ENCODE assay signal across 8 cellular contexts in genomic region chr9:78213696-78214095, GRCh38. TPM values are rescaled to one million over a fixed set of nuclear protein-coding genes. Genes with fewer than 3 reads are reported as not detected.
DNase-seq lines count a peak whose midpoint lies in the region; ATAC-seq and TF ChIP-seq lines count a peak whose summit lies in the region.

No MANE protein-coding gene starts in this region.

- H3K4me1 Mint-ChIP-seq in natural killer cell = peaks cover 43 to 45% of the 10 kb centered on the region in 2 donors
- H3K4me1 Mint-ChIP-seq in natural killer cell treated with Interleukin-12 subunit alpha and Interleukin-12 subunit beta and Interleukin-15 and Interleukin-18, amount 100 ng/mL, for 72 hours (ENCODE audit: low read depth in 2 of 2) = peaks cover 33 to 39% of the 10 kb centered on the region in 2 donors
- peaks cover 36% of the 10 kb centered on the region for H3K4me1 Mint-ChIP-seq in stimulated activated naive CD8-positive, alpha-beta T cell treated with anti-CD3 and anti-CD28 coated beads, Interleukin-15, amount 100 ng/mL, for 72 hours

- DNase-seq in natural killer cell (no peak), fibroblast of pulmonary artery (ENCODE audit: low read depth) (peak; percentile 55), heart left ventricle (no peak), NCI-H510A (lab: John Stamatoyannopoulos, UW) (no peak)
- no peak for DNase-seq in natural killer cell treated with Interleukin-12 subunit alpha and Interleukin-12 subunit beta and Interleukin-15 and Interleukin-18, amount 100 ng/mL, for 72 hours (ENCODE audit: low spot score)
- DNase-seq in stimulated activated naive CD8-positive, alpha-beta T cell treated with anti-CD3 and anti-CD28 coated beads, Interleukin-15, amount 100 ng/mL, for 72 hours = no peak

- ATAC-seq in natural killer cell (peak; percentile 46 to 68 (median 66)), GM21367 (IDR thresholded peaks at IDR 0.05; ENCODE audit: unreplicated experiment) (no peak), heart left ventricle (no peak)
- ATAC-seq in natural killer cell treated with Interleukin-12 subunit alpha and Interleukin-12 subunit beta and Interleukin-15 and Interleukin-18, amount 100 ng/mL, for 72 hours = no peak
- peak; percentile 66 for ATAC-seq in stimulated activated naive CD8-positive, alpha-beta T cell treated with anti-CD3 and anti-CD28 coated beads, Interleukin-15, amount 100 ng/mL, for 72 hours

- H3K27me3 ChIP-seq in OCI-LY1 (ENCODE audit: insufficient read depth, low read length) (no peaks in the 10 kb centered on the region), heart left ventricle (no peaks in the 10 kb centered on the region)

- H3K9me3 ChIP-seq in OCI-LY1 (ENCODE audit: low read length) (no peaks in the 10 kb centered on the region), heart left ventricle (no peaks in the 10 kb centered on the region)

- no peaks in the 10 kb centered on the region for H3K79me2 ChIP-seq in OCI-LY1 (ENCODE audit: insufficient read depth, low read length)

- no peaks in the 10 kb centered on the region for H3K9me2 ChIP-seq in OCI-LY1 (ENCODE audit: low read depth, low read length)

- H3K4me3 ChIP-seq in OCI-LY1 (ENCODE audit: low read depth, low read length, poor library complexity, severe bottlenecking) (no peak overlapping the region), fibroblast of pulmonary artery (replicated peaks; ENCODE audit: low read depth, low read length) (no peak overlapping the region), heart left ventricle (no peak overlapping the region)

- H3K4me3 Mint-ChIP-seq in natural killer cell = no peak overlapping the region
- H3K4me3 Mint-ChIP-seq in natural killer cell treated with Interleukin-12 subunit alpha and Interleukin-12 subunit beta and Interleukin-15 and Interleukin-18, amount 100 ng/mL, for 72 hours = no peak overlapping the region
- H3K4me3 Mint-ChIP-seq in stimulated activated naive CD8-positive, alpha-beta T cell treated with anti-CD3 and anti-CD28 coated beads, Interleukin-15, amount 100 ng/mL, for 72 hours = no peak overlapping the region

- no peaks in the 10 kb centered on the region for H3K9me3 Mint-ChIP-seq in natural killer cell
- no peaks in the 10 kb centered on the region for H3K9me3 Mint-ChIP-seq in natural killer cell treated with Interleukin-12 subunit alpha and Interleukin-12 subunit beta and Interleukin-15 and Interleukin-18, amount 100 ng/mL, for 72 hours
- no peaks in the 10 kb centered on the region for H3K9me3 Mint-ChIP-seq in stimulated activated naive CD8-positive, alpha-beta T cell treated with anti-CD3 and anti-CD28 coated beads, Interleukin-15, amount 100 ng/mL, for 72 hours

- H3K4me1 ChIP-seq in OCI-LY1 (ENCODE audit: insufficient read depth, low read length, severe bottlenecking) (peaks cover 35% of the 10 kb centered on the region), heart left ventricle (peaks cover 0 to 5% (median 0%) of the 10 kb centered on the region in 12 donors)

- no peak overlapping the region for H2AFZ ChIP-seq in OCI-LY1 (ENCODE audit: low read length)

- no peaks in the 10 kb centered on the region for H3F3A ChIP-seq in OCI-LY1 (ENCODE audit: insufficient read depth, low read length)

- H3K9ac ChIP-seq in OCI-LY1 (ENCODE audit: low read length) = no peak overlapping the region

- 36 to 43% (median 40%) methylated on average over 4 of the region's 4 CpGs for WGBS in heart left ventricle, 4 donors

- H3K27ac ChIP-seq in OCI-LY1 (ENCODE audit: low read depth, low read length, poor library complexity, severe bottlenecking) (no peak overlapping the region), heart left ventricle (no peak overlapping the region)

- H3K36me3 Mint-ChIP-seq in natural killer cell = no peaks in the 10 kb centered on the region
- no peaks in the 10 kb centered on the region for H3K36me3 Mint-ChIP-seq in natural killer cell treated with Interleukin-12 subunit alpha and Interleukin-12 subunit beta and Interleukin-15 and Interleukin-18, amount 100 ng/mL, for 72 hours

- H3K4me2 ChIP-seq in OCI-LY1 (ENCODE audit: low read length) = no peak overlapping the region

- H4K20me1 ChIP-seq in OCI-LY1 (ENCODE audit: insufficient read depth, low read length) = no peaks in the 10 kb centered on the region

- H3K27me3 Mint-ChIP-seq in natural killer cell (ENCODE audit: low read depth in 2 of 2) = peaks cover 0 to under 1% of the 10 kb centered on the region in 2 donors
- no peaks in the 10 kb centered on the region for H3K27me3 Mint-ChIP-seq in natural killer cell treated with Interleukin-12 subunit alpha and Interleukin-12 subunit beta and Interleukin-15 and Interleukin-18, amount 100 ng/mL, for 72 hours
- H3K27me3 Mint-ChIP-seq in stimulated activated naive CD8-positive, alpha-beta T cell treated with anti-CD3 and anti-CD28 coated beads, Interleukin-15, amount 100 ng/mL, for 72 hours = no peaks in the 10 kb centered on the region

- TF ChIP-seq POLR2A in heart left ventricle (IDR thresholded peaks at IDR 0.05) = no peak

- intact Hi-C loops in natural killer cell (cut with micrococcal nuclease) = loop anchor here (1.0 to 10.0 kb wide), 4 partner anchors 109 to 379 kb away; partner anchors contain the start of gene GNAQ
- intact Hi-C loops in heart left ventricle (cut with DNase I) = no loop called here

- TF ChIP-seq CTCF in natural killer cell (IDR thresholded peaks at IDR 0.05) (peak; percentile 47), OCI-LY1 (IDR thresholded peaks at IDR 0.05; ENCODE audit: low read length) (peak; percentile 54; the same call in 1 of the 2 replicates), fibroblast of pulmonary artery (IDR thresholded peaks at IDR 0.05; ENCODE audit: low read length, missing control alignments) (peak; percentile 39), heart left ventricle (IDR thresholded peaks at IDR 0.05) (peak in 5 of 12 donors; percentile 7 to 27 (median 20))

- H3K36me3 ChIP-seq in OCI-LY1 (ENCODE audit: insufficient read depth, low read length) (no peaks in the 10 kb centered on the region), heart left ventricle (no peaks in the 10 kb centered on the region)

- H3K27ac Mint-ChIP-seq in natural killer cell = peak overlapping the region in 1 of 2 donors; percentile 49
- H3K27ac Mint-ChIP-seq in natural killer cell treated with Interleukin-12 subunit alpha and Interleukin-12 subunit beta and Interleukin-15 and Interleukin-18, amount 100 ng/mL, for 72 hours = peak overlapping the region in 1 of 2 donors; percentile 23
- peak overlapping the region in 1 of 2 donors; percentile 75 for H3K27ac Mint-ChIP-seq in stimulated activated naive CD8-positive, alpha-beta T cell treated with anti-CD3 and anti-CD28 coated beads, Interleukin-15, amount 100 ng/mL, for 72 hours

RNA-seq across cellular contexts. Expression of gene CEP78, which starts 22.2 kb away (rescaled TPM):
- total RNA-seq in natural killer cell = 100 to 1,000 TPM; 204 to 304 (median 253) TPM
- total RNA-seq in natural killer cell treated with Interleukin-12 subunit alpha and Interleukin-12 subunit beta and Interleukin-15 and Interleukin-18, amount 100 ng/mL, for 72 hours = 10 to 100 TPM; 39.8 to 56.4 TPM
- total RNA-seq in heart left ventricle = 1 to 10 TPM; 1.9 to 8.2 (median 3.4) TPM
- 1 to 10 TPM; 1.1 to 3.3 TPM for polyA plus RNA-seq in heart left ventricle

Comparison
In these comparisons a context has a peak if more than half of its experiments do, and no peak if none do; other contexts are left out.
1. ATAC-seq: peak in natural killer cell (3 of 3) and stimulated activated naive CD8-positive, alpha-beta T cell treated with anti-CD3 and anti-CD28 coated beads, Interleukin-15, amount 100 ng/mL, for 72 hours (single experiment); none in natural killer cell treated with Interleukin-12 subunit alpha and Interleukin-12 subunit beta and Interleukin-15 and Interleukin-18, amount 100 ng/mL, for 72 hours (0 of 2), GM21367 (single experiment) and heart left ventricle (0 of 4).
2. RNA of gene CEP78, which starts 22.2 kb away (total RNA-seq): 204 to 304 TPM in natural killer cell and 39.8 to 56.4 TPM in natural killer cell treated with Interleukin-12 subunit alpha and Interleukin-12 subunit beta and Interleukin-15 and Interleukin-18, amount 100 ng/mL, for 72 hours; 1.9 to 8.2 TPM in heart left ventricle; every median in the first group is over 4 times any median in the second.